13 cellular contexts compared by ENCODE assay signal in genomic region chr1:62613325-62613727, GRCh38. TPM values are rescaled to one million over a fixed set of nuclear protein-coding genes. Genes with fewer than 3 reads are reported as not detected.
DNase-seq lines count a peak whose midpoint lies in the region; ATAC-seq and TF ChIP-seq lines count a peak whose summit lies in the region.
"Had no signal": no experiment of that assay in that cellular context is flagged by ENCODE, and none has a peak within 500 bp of the region (broad histone marks: within the 10 kb centered on the region; RNA-seq: fewer than 3 reads in every experiment).

No MANE protein-coding gene starts in this region.

- BruUV-seq in Caco-2 (replicated peaks; lab: Mats Ljungman, UMichigan): no TSS peak

- DNase-seq in naive B cell: peak; percentile 22
- DNase-seq in Caco-2: no peak
- no peak for DNase-seq in pons (ENCODE audit: low spot score)
- no peak for DNase-seq in activated CD4-positive, CD25-positive, alpha-beta regulatory T cell (lab: John Stamatoyannopoulos, UW)
- DNase-seq: left ventricle myocardium inferior, posterior cingulate gyrus had no signal

- ATAC-seq in GM19328 (IDR thresholded peaks at IDR 0.05; ENCODE audit: unreplicated experiment) (peak; percentile 97), HG02588 (IDR thresholded peaks at IDR 0.05; ENCODE audit: unreplicated experiment) (peak; percentile 94), HG03354 (IDR thresholded peaks at IDR 0.05; ENCODE audit: poor library complexity, severe bottlenecking, unreplicated experiment) (peak; percentile 98), naive B cell (ENCODE audit: low read depth in 2 of 2) (peak; percentile 82), esophagus mucosa (no peak)

- H3K4me1 Mint-ChIP-seq in naive B cell (peaks cover 13 to 22% (median 18%) of the 10 kb centered on the region in 3 donors), Caco-2 (ENCODE audit: low read depth, unreplicated experiment) (peaks cover 8% of the 10 kb centered on the region)

- intact Hi-C loops in Caco-2 (cut with micrococcal nuclease; ENCODE audit: unreplicated experiment): no loop called here

- peak overlapping the region in 1 of 6 donors; percentile 54 for H3K27ac Mint-ChIP-seq in naive B cell
- no peak overlapping the region for H3K27ac Mint-ChIP-seq in Caco-2 (ENCODE audit: unreplicated experiment)
- H3K27ac Mint-ChIP-seq: activated T-helper 2 cell treated with anti-CD3 and anti-CD28 coated beads, Interferon-gamma antibody, Interleukin-2, Interleukin-4, amounts not matched to agents 10 μg/mL and 5 μg/mL and 100 μg/mL, durations not matched to agents 14 hours and 24 hours and 36 hours had no signal

- POLR2A ChIA-PET in Caco-2 (lab: Charles Lee): no interaction called here

- H3K9me3 Mint-ChIP-seq in naive B cell: no peaks in the 10 kb centered on the region
- no peaks in the 10 kb centered on the region for H3K9me3 Mint-ChIP-seq in Caco-2 (ENCODE audit: unreplicated experiment)
- H3K9me3 Mint-ChIP-seq: activated T-helper 2 cell treated with anti-CD3 and anti-CD28 coated beads, Interferon-gamma antibody, Interleukin-2, Interleukin-4, amounts not matched to agents 10 μg/mL and 5 μg/mL and 100 μg/mL, durations not matched to agents 14 hours and 24 hours and 36 hours had no signal

- no peaks in the 10 kb centered on the region for H3K36me3 ChIP-seq in Caco-2 (ENCODE audit: control insufficient read depth, insufficient read depth, low read length)

- H3K27me3 Mint-ChIP-seq in naive B cell (no peaks in the 10 kb centered on the region), Caco-2 (ENCODE audit: insufficient read depth, unreplicated experiment) (no peaks in the 10 kb centered on the region)

- peak overlapping the region; percentile 26 to 82 (median 74) for H3K4me3 Mint-ChIP-seq in naive B cell
- no peak overlapping the region for H3K4me3 Mint-ChIP-seq in Caco-2 (ENCODE audit: unreplicated experiment)

- H3K4me3 ChIP-seq in Caco-2 (ENCODE audit: low read depth, low read length): no peak overlapping the region
- H3K4me3 ChIP-seq: left ventricle myocardium inferior, tibial nerve had no signal

- CTCF ChIA-PET in Caco-2 (lab: Charles Lee): no interaction called here

- TF ChIP-seq CTCF in Caco-2 (IDR thresholded peaks at IDR 0.05; ENCODE audit: insufficient read depth in 1 of 2, low read depth in 1 of 2, low read length in 1 of 2, severe bottlenecking in 1 of 2, unreplicated experiment in 1 of 2): no peak

- peaks cover 8% of the 10 kb centered on the region for H3K4me1 ChIP-seq in Caco-2
- H3K4me1 ChIP-seq: left ventricle myocardium inferior, tibial nerve had no signal

- H3K27me3 ChIP-seq in Caco-2 (replicated peaks; ENCODE audit: control insufficient read depth, insufficient read depth, low read length): no peaks in the 10 kb centered on the region
- H3K27me3 ChIP-seq: tibial nerve had no signal

- no peaks in the 10 kb centered on the region for H3K9me3 ChIP-seq in Caco-2
- H3K9me3 ChIP-seq: tibial nerve had no signal

- H3K36me3 Mint-ChIP-seq in naive B cell (peaks cover 0 to 16% of the 10 kb centered on the region in 2 donors), Caco-2 (ENCODE audit: insufficient read depth, unreplicated experiment) (peaks cover 9% of the 10 kb centered on the region)

RNA-seq across cellular contexts. Expression of gene ANGPTL3, which starts 16.0 kb away (rescaled TPM):
- polyA plus RNA-seq in naive B cell (ENCODE audit: low read depth in 6 of 6): not detected
- not detected for total RNA-seq in esophagus mucosa
- total RNA-seq in Caco-2 (2022): 0.77 and 0.86 TPM in 2 replicates
- total RNA-seq: activated T-helper 2 cell treated with anti-CD3 and anti-CD28 coated beads, Interferon-gamma antibody, Interleukin-2, Interleukin-4, amounts not matched to agents 10 μg/mL and 5 μg/mL and 100 μg/mL, durations not matched to agents 14 hours and 24 hours and 36 hours; H1; left ventricle myocardium inferior; tibial nerve had no signal
- polyA plus RNA-seq: H1 had no signal
